Comparison of ENCODE assay signal across 12 cellular contexts in genomic region chr7:134742688-134743350, GRCh38. TPM values are rescaled to one million over a fixed set of nuclear protein-coding genes. Genes with fewer than 3 reads are reported as not detected.
DNase-seq lines count a peak whose midpoint lies in the region; ATAC-seq and TF ChIP-seq lines count a peak whose summit lies in the region.
"Had no signal": no experiment of that assay in that cellular context is flagged by ENCODE, and none has a peak within 500 bp of the region (broad histone marks: within the 10 kb centered on the region; RNA-seq: fewer than 3 reads in every experiment).

No MANE protein-coding gene starts in this region.

- no peak overlapping the region for H3K9ac ChIP-seq in rectal smooth muscle tissue (ENCODE audit: low read length)
- H3K9ac ChIP-seq: BLaER1 treated with 17β-estradiol and CSF1 and Interleukin-3, amounts not matched to agents 10 nM and 100 nM had no signal

- no peak overlapping the region for H3K4me3 ChIP-seq in Caco-2 (ENCODE audit: low read depth, low read length)
- H3K4me3 ChIP-seq in left ventricle myocardium inferior: no peak overlapping the region
- H3K4me3 ChIP-seq in rectal smooth muscle tissue (ENCODE audit: low read length): no peak overlapping the region
- H3K4me3 ChIP-seq: BLaER1 treated with 17β-estradiol and CSF1 and Interleukin-3, amounts not matched to agents 10 nM and 100 nM had no signal

- no TSS peak for BruUV-seq in Caco-2 (replicated peaks; lab: Mats Ljungman, UMichigan)

- no peak for ATAC-seq in HG03565 (IDR thresholded peaks at IDR 0.05; ENCODE audit: unreplicated experiment)
- ATAC-seq: activated CD8-positive, alpha-beta T cell treated with anti-CD3 and anti-CD28 coated beads for 36 hours had no signal

- no peaks in the 10 kb centered on the region for H3K36me3 Mint-ChIP-seq in Caco-2 (ENCODE audit: insufficient read depth, unreplicated experiment)

- H3K4me1 ChIP-seq in Caco-2: peaks cover 23% of the 10 kb centered on the region
- peaks cover 24% of the 10 kb centered on the region for H3K4me1 ChIP-seq in left ventricle myocardium inferior
- H3K4me1 ChIP-seq in rectal smooth muscle tissue (ENCODE audit: control insufficient read depth, insufficient read depth, low read length): peaks cover 7% of the 10 kb centered on the region

- intact Hi-C loops in Caco-2 (cut with micrococcal nuclease; ENCODE audit: unreplicated experiment): no loop called here
- intact Hi-C loops in left ventricle myocardium inferior (cut with micrococcal nuclease): no loop called here

- H3K36me3 ChIP-seq in Caco-2 (ENCODE audit: control insufficient read depth, insufficient read depth, low read length) (no peaks in the 10 kb centered on the region), left ventricle myocardium inferior (no peaks in the 10 kb centered on the region), rectal smooth muscle tissue (ENCODE audit: control insufficient read depth, insufficient read depth, low read length) (no peaks in the 10 kb centered on the region)
- H3K36me3 ChIP-seq: BLaER1 treated with 17β-estradiol and CSF1 and Interleukin-3, amounts not matched to agents 10 nM and 100 nM had no signal

- H3K27me3 ChIP-seq in Caco-2 (replicated peaks; ENCODE audit: control insufficient read depth, insufficient read depth, low read length) (no peaks in the 10 kb centered on the region; the same call in 1 of the 2 replicates), left ventricle myocardium inferior (ENCODE audit: low read depth) (no peaks in the 10 kb centered on the region), rectal smooth muscle tissue (ENCODE audit: control insufficient read depth, insufficient read depth, low read length) (no peaks in the 10 kb centered on the region)
- H3K27me3 ChIP-seq: BLaER1 treated with 17β-estradiol and CSF1 and Interleukin-3, amounts not matched to agents 10 nM and 100 nM had no signal

- no peaks in the 10 kb centered on the region for H3K27me3 Mint-ChIP-seq in Caco-2 (ENCODE audit: insufficient read depth, unreplicated experiment)

- no peak overlapping the region for H3K4me3 Mint-ChIP-seq in Caco-2 (ENCODE audit: unreplicated experiment)
- H3K4me3 Mint-ChIP-seq: activated CD8-positive, alpha-beta T cell treated with anti-CD3 and anti-CD28 coated beads for 36 hours had no signal

- CTCF ChIA-PET in Caco-2 (lab: Charles Lee): no interaction called here

- TF ChIP-seq CTCF in Caco-2 (IDR thresholded peaks at IDR 0.05; ENCODE audit: insufficient read depth in 1 of 2, low read depth in 1 of 2, low read length in 1 of 2, severe bottlenecking in 1 of 2, unreplicated experiment in 1 of 2) (no peak), left ventricle myocardium inferior (IDR thresholded peaks at IDR 0.05; ENCODE audit: borderline replicate concordance) (no peak), GM13977 (IDR thresholded peaks at IDR 0.05; ENCODE audit: extremely low read depth, insufficient read depth, missing control alignments) (no peak)

- H3K27ac ChIP-seq in angular gyrus (ENCODE audit: low read depth, low read length) (peak overlapping the region; percentile 33), left ventricle myocardium inferior (replicated peaks) (peak overlapping the region; percentile 71), rectal smooth muscle tissue (ENCODE audit: low read depth, low read length) (peak overlapping the region; percentile 61)
- H3K27ac ChIP-seq: BLaER1 treated with 17β-estradiol and CSF1 and Interleukin-3, amounts not matched to agents 10 nM and 100 nM had no signal

- H3K4me1 Mint-ChIP-seq in Caco-2 (ENCODE audit: low read depth, unreplicated experiment): peaks cover 20% of the 10 kb centered on the region

- POLR2A ChIA-PET in Caco-2 (lab: Charles Lee): interaction anchor here (0.7 kb wide), 1 partner anchor 468 kb away, joined by 3 read pairs; no protein-coding TSS in a partner anchor

- in situ Hi-C loops in GM13977 (cut with MboI; ENCODE audit: low pct_unique_long_range_greater_than_20kb, low sequenced_read_pairs, unreplicated experiment): no loop called here

- H3K9me3 ChIP-seq in Caco-2: no peaks in the 10 kb centered on the region
- H3K9me3 ChIP-seq in left ventricle myocardium inferior (replicated peaks): no peaks in the 10 kb centered on the region

- no peaks in the 10 kb centered on the region for H3K9me3 Mint-ChIP-seq in Caco-2 (ENCODE audit: unreplicated experiment)
- H3K9me3 Mint-ChIP-seq: activated CD8-positive, alpha-beta T cell treated with anti-CD3 and anti-CD28 coated beads for 36 hours had no signal

- DNase-seq in Caco-2 (no peak), left ventricle myocardium inferior (no peak), GM13977 (ENCODE audit: low spot score) (no peak)
- no peak for DNase-seq in activated effector memory CD4-positive, alpha-beta T cell treated with anti-CD3 and anti-CD28 coated beads, Interleukin-2, amount 50 U/mL, for 16 hours
- DNase-seq in stimulated activated CD4-positive, alpha-beta T cell treated with anti-CD3 and anti-CD28 coated beads, Interleukin-12 subunit alpha, Interleukin-12 subunit beta, amount 100 ng/mL, for 4 hours: no peak
- DNase-seq: activated CD8-positive, alpha-beta T cell treated with anti-CD3 and anti-CD28 coated beads for 36 hours; head of caudate nucleus; NCI-H1694 treated with DMSO at 0.1 percent for 48 hours had no signal

- peak overlapping the region; percentile 74 for H3K27ac Mint-ChIP-seq in Caco-2 (ENCODE audit: unreplicated experiment)
- H3K27ac Mint-ChIP-seq: activated CD8-positive, alpha-beta T cell treated with anti-CD3 and anti-CD28 coated beads for 36 hours had no signal

RNA-seq across cellular contexts. Expression of gene CALD1, which starts 36.6 kb away (rescaled TPM):
- total RNA-seq in Caco-2 (2022): 140 and 155 TPM in 2 replicates
- 122 TPM for total RNA-seq in left ventricle myocardium inferior
